Comparison of ENCODE assay signal across 11 cellular contexts in genomic region chr15:52653451-52653964, GRCh38. TPM values are rescaled to one million over a fixed set of nuclear protein-coding genes. Genes with fewer than 3 reads are reported as not detected.
A peak's percentile ranks its signal among the peaks of the same experiment; 100 is the strongest.
DNase-seq lines count a peak whose midpoint lies in the region; ATAC-seq and TF ChIP-seq lines count a peak whose summit lies in the region.
"Had no signal": no experiment of that assay in that cellular context is flagged by ENCODE, and none has a peak within 500 bp of the region (broad histone marks: within the 10 kb centered on the region; RNA-seq: fewer than 3 reads in every experiment).

No MANE protein-coding gene starts in this region.

- no peaks in the 10 kb centered on the region for H3K27me3 ChIP-seq in layer of hippocampus (ENCODE audit: control insufficient read depth, insufficient read depth, low read length)
- H3K27me3 ChIP-seq in upper lobe of left lung: no peaks in the 10 kb centered on the region
- H3K27me3 ChIP-seq: BLaER1 had no signal

- H3K27ac ChIP-seq in layer of hippocampus (ENCODE audit: low read depth, low read length) (peak overlapping the region; percentile 39), upper lobe of left lung (peak overlapping the region; percentile 45 to 82 (median 62))
- H3K27ac ChIP-seq: BLaER1 had no signal

- WGBS in upper lobe of left lung, 2 donors: 53 to 65% methylated on average over 4 of the region's 4 CpGs

- no peak for TF ChIP-seq CTCF in upper lobe of left lung (IDR thresholded peaks at IDR 0.05)

- no peaks in the 10 kb centered on the region for H3K9me3 ChIP-seq in upper lobe of left lung
- H3K9me3 ChIP-seq: BLaER1 had no signal

- H3K4me3 ChIP-seq in upper lobe of left lung: no peak overlapping the region
- H3K4me3 ChIP-seq: BLaER1 had no signal

- H3K4me1 ChIP-seq in upper lobe of left lung: peaks cover 31 to 49% (median 45%) of the 10 kb centered on the region in 4 donors
- H3K4me1 ChIP-seq: BLaER1 had no signal

- no peak for TF ChIP-seq EP300 in upper lobe of left lung (IDR thresholded peaks at IDR 0.05)

- peaks cover 0 to 19% (median 0%) of the 10 kb centered on the region in 4 donors for H3K36me3 ChIP-seq in upper lobe of left lung

- TF ChIP-seq POLR2A in upper lobe of left lung (IDR thresholded peaks at IDR 0.05): no peak

- ATAC-seq in upper lobe of left lung (ENCODE audit: low FRiP score in 2 of 2) (peak in 1 of 2 donors; percentile 14), GM19397 (IDR thresholded peaks at IDR 0.05; ENCODE audit: unreplicated experiment) (no peak)
- ATAC-seq: HCT116 had no signal

- DNase-seq in NCI-H510A treated with DMSO at 0.1 percent for 48 hours (lab: John Stamatoyannopoulos, UW) (peak; percentile 17), NCI-H510A (lab: John Stamatoyannopoulos, UW) (no peak), astrocyte of the hippocampus (ENCODE audit: low read depth, low spot score) (peak; percentile 93), upper lobe of left lung (no peak), NCI-H1105 (lab: John Stamatoyannopoulos, UW) (no peak), NCI-H1417 treated with DMSO at 0.1 percent for 48 hours (lab: John Stamatoyannopoulos, UW) (no peak)
- DNase-seq: activated CD4-positive, alpha-beta T cell treated with anti-CD3 and anti-CD28 coated beads for 48 hours had no signal

RNA-seq across cellular contexts. Expression of gene ATOSA, which starts 25.7 kb away (rescaled TPM):
- total RNA-seq in upper lobe of left lung: 100 to 1,000 TPM in 2 of 6 donors, 10 to 100 TPM in 4; 30.8 to 115 (median 45.4) TPM

Comparison
In these comparisons a context has a peak if more than half of its experiments do, and no peak if none do; other contexts are left out.
1. DNase-seq: peak in NCI-H510A treated with DMSO at 0.1 percent for 48 hours (single experiment) and astrocyte of the hippocampus (single experiment); none in NCI-H510A (single experiment), upper lobe of left lung (0 of 2), NCI-H1105 (single experiment) and NCI-H1417 treated with DMSO at 0.1 percent for 48 hours (single experiment).